Comparison of ENCODE assay signal across 10 cellular contexts in the genomic region with DNA sequence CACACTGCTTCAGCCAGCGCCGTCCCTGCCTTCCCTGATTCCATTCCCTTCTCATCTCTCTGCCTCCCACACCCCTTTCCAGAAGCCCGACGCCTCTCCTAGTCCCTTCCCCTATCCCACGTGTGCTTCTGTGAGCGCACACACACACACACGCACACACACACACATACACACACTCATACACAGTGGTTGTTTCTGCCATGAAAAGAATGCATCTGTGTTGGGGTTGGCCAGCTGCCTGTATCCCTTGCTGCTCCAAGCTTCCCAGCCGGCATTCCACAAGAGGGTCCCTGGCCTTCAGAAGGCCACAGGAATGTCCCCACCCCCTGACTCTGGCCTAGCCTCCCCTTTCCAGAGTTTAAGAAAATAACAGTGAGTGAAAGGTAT. TPM values are rescaled to one million over a fixed set of nuclear protein-coding genes. Genes with fewer than 3 reads are reported as not detected.
A peak's percentile ranks its signal among the peaks of the same experiment; 100 is the strongest.
DNase-seq lines count a peak whose midpoint lies in the region; ATAC-seq and TF ChIP-seq lines count a peak whose summit lies in the region.
"Had no signal": no experiment of that assay in that cellular context is flagged by ENCODE, and none has a peak within 500 bp of the region (broad histone marks: within the 10 kb centered on the region; RNA-seq: fewer than 3 reads in every experiment).

No MANE protein-coding gene starts in this region.

- peak overlapping the region; percentile 37 for H3K27ac Mint-ChIP-seq in type B pancreatic cell

- no peaks in the 10 kb centered on the region for H3K27me3 ChIP-seq in esophagus squamous epithelium
- H3K27me3 ChIP-seq in muscle layer of colon (ENCODE audit: control insufficient read depth in 1 of 2, insufficient read depth in 2 of 2, low read length in 2 of 2): no peaks in the 10 kb centered on the region

- TF ChIP-seq CTCF in esophagus squamous epithelium (IDR thresholded peaks at IDR 0.05): no peak
- no peak for TF ChIP-seq CTCF in type B pancreatic cell (conservative IDR thresholded peaks at IDR 0.05)

- no peak overlapping the region for H3K4me3 ChIP-seq in esophagus squamous epithelium
- peak overlapping the region in 1 of 2 donors; percentile 16 for H3K4me3 ChIP-seq in muscle layer of colon (ENCODE audit: low read depth in 1 of 2, low read length in 2 of 2)

- H3K9me3 ChIP-seq in esophagus squamous epithelium (no peaks in the 10 kb centered on the region), muscle layer of colon (ENCODE audit: low read length) (no peaks in the 10 kb centered on the region)

- DNase-seq in NCI-H446 (lab: John Stamatoyannopoulos, UW) (peak; percentile 5 to 67), esophagus squamous epithelium (lab: John Stamatoyannopoulos, UW) (no peak), type B pancreatic cell (ENCODE audit: extremely low spot score, unreplicated experiment) (no peak), HT-29 (ENCODE audit: low spot score) (no peak), NCI-H1417 treated with DMSO at 0.1 percent for 48 hours (lab: John Stamatoyannopoulos, UW) (no peak)
- DNase-seq: activated CD4-positive, CD25-positive, alpha-beta regulatory T cell treated with anti-CD3 and anti-CD28 coated beads, Interleukin-2, amount 50 U/mL, for 72 hours; NCI-H1417 had no signal

- no peak for TF ChIP-seq POLR2A in esophagus squamous epithelium (IDR thresholded peaks at IDR 0.05)

- no peaks in the 10 kb centered on the region for H3K9me3 Mint-ChIP-seq in type B pancreatic cell

- H3K27ac ChIP-seq in esophagus squamous epithelium (peak overlapping the region in 3 of 4 donors; percentile 42 to 49 (median 45)), muscle layer of colon (ENCODE audit: low read depth, low read length) (peak overlapping the region; percentile 19)

- peaks cover 0 to 19% (median 4%) of the 10 kb centered on the region in 3 donors for H3K36me3 ChIP-seq in esophagus squamous epithelium
- peaks cover 21% of the 10 kb centered on the region for H3K36me3 ChIP-seq in muscle layer of colon (ENCODE audit: insufficient read depth, low read length)

- intact Hi-C loops in esophagus squamous epithelium (cut with DNase I): loop anchor here (10.0 kb wide), 1 partner anchor 498 kb away; no protein-coding TSS in a partner anchor

- no peaks in the 10 kb centered on the region for H3K27me3 Mint-ChIP-seq in type B pancreatic cell

- peaks cover 10% of the 10 kb centered on the region for H3K4me1 Mint-ChIP-seq in type B pancreatic cell (ENCODE audit: unreplicated experiment)

- H3K36me3 Mint-ChIP-seq in type B pancreatic cell: peaks cover 8% of the 10 kb centered on the region

- H3K4me3 Mint-ChIP-seq in type B pancreatic cell: no peak overlapping the region

- WGBS in esophagus squamous epithelium, 2 donors: 41 to 58% methylated on average over 8 of the region's 8 CpGs

- H3K9ac ChIP-seq in muscle layer of colon (ENCODE audit: low read length): no peak overlapping the region

- H3K4me1 ChIP-seq in esophagus squamous epithelium: peaks cover 0 to 25% (median 7%) of the 10 kb centered on the region in 3 donors
- H3K4me1 ChIP-seq in muscle layer of colon (ENCODE audit: insufficient read depth, low read length): peaks cover 18% of the 10 kb centered on the region

- ATAC-seq in HG03460 (IDR thresholded peaks at IDR 0.05; ENCODE audit: unreplicated experiment) (no peak), HG03439 (IDR thresholded peaks at IDR 0.05; ENCODE audit: unreplicated experiment) (no peak)

RNA-seq across cellular contexts. Expression of gene MOCS1, which starts 51.7 kb away (rescaled TPM):
- 10 to 100 TPM in 2 of 4 donors, 1 to 10 TPM in 2; 5.0 to 12.0 (median 8.4) TPM for total RNA-seq in esophagus squamous epithelium
- 5.7 and 15.6 TPM in 2 replicates for total RNA-seq in type B pancreatic cell (ENCODE audit: low replicate concordance)
- 0.34 and 2.4 TPM in 2 replicates for total RNA-seq in HT-29 (2014; rRNA removed; shearing (Covaris generic))

Comparison
In these comparisons a context has a peak if more than half of its experiments do, and no peak if none do; other contexts are left out.
1. DNase-seq: peak in NCI-H446 (2 of 2); none in esophagus squamous epithelium (single experiment), type B pancreatic cell (single experiment), HT-29 (single experiment) and NCI-H1417 treated with DMSO at 0.1 percent for 48 hours (single experiment).